In genomic region chr9:112644449-112644965, GRCh38 we compare ENCODE assay signal across 18 cellular contexts.
"Had no signal": no experiment of that assay in that cellular context is flagged by ENCODE, and none has a peak within 500 bp of the region (broad histone marks: within the 10 kb centered on the region; RNA-seq: fewer than 3 reads in every experiment).

No MANE protein-coding gene starts in this region.

- H3K4me1 Mint-ChIP-seq: activated naive CD8-positive, alpha-beta T cell treated with anti-CD3 and anti-CD28 coated beads, Interleukin-2, amount 50 U/mL, for 24 hours; central memory CD8-positive, alpha-beta T cell; nephron; stimulated activated naive B cell treated with anti-CD40 and anti-IgM and Interleukin-4, amounts not matched to agents 10 μg/mL and 1 μg/mL and 100 μg/mL, for 72 hours had no signal

- ATAC-seq: activated naive CD8-positive, alpha-beta T cell treated with anti-CD3 and anti-CD28 coated beads, Interleukin-2, amount 50 U/mL, for 24 hours; stimulated activated naive B cell treated with anti-CD40 and anti-IgM and Interleukin-4, amounts not matched to agents 10 μg/mL and 1 μg/mL and 100 μg/mL, for 72 hours had no signal

- H3K27me3 ChIP-seq: esophagus squamous epithelium, right atrium auricular region, tibial nerve, uterus had no signal

- H3K4me3 ChIP-seq: coronary artery, esophagus squamous epithelium, right atrium auricular region, tibial nerve, uterus had no signal

- DNase-seq: activated CD4-positive, alpha-beta T cell treated with anti-CD3 and anti-CD28 coated beads for 1 hour; activated CD4-positive, alpha-beta T cell treated with anti-CD3 and anti-CD28 coated beads, Interleukin-2, amount 50 U/mL, for 48 hours; activated naive CD4-positive, alpha-beta T cell treated with anti-CD3 and anti-CD28 coated beads for 36 hours; activated naive CD8-positive, alpha-beta T cell treated with anti-CD3 and anti-CD28 coated beads, Interleukin-2, amount 50 U/mL, for 24 hours; esophagus squamous epithelium; foreskin melanocyte; occipital lobe; stimulated activated CD4-positive, alpha-beta T cell treated with anti-CD3 and anti-CD28 coated beads, Interleukin-2, amount 100 ng/mL, for 48 hours; stimulated activated naive B cell treated with anti-CD40 and anti-IgM and Interleukin-4, amounts not matched to agents 10 μg/mL and 1 μg/mL and 100 μg/mL, for 72 hours; substantia nigra; T-helper 9 cell; uterus had no signal

- H3K4me3 Mint-ChIP-seq: activated naive CD4-positive, alpha-beta T cell treated with anti-CD3 and anti-CD28 coated beads for 36 hours; activated naive CD8-positive, alpha-beta T cell treated with anti-CD3 and anti-CD28 coated beads, Interleukin-2, amount 50 U/mL, for 24 hours; central memory CD8-positive, alpha-beta T cell; nephron; stimulated activated naive B cell treated with anti-CD40 and anti-IgM and Interleukin-4, amounts not matched to agents 10 μg/mL and 1 μg/mL and 100 μg/mL, for 72 hours had no signal

- H3K27ac Mint-ChIP-seq: activated naive CD4-positive, alpha-beta T cell treated with anti-CD3 and anti-CD28 coated beads for 36 hours; activated naive CD8-positive, alpha-beta T cell treated with anti-CD3 and anti-CD28 coated beads, Interleukin-2, amount 50 U/mL, for 24 hours; activated T-helper 2 cell treated with anti-CD3 and anti-CD28 coated beads, Interferon-gamma antibody, Interleukin-2, Interleukin-4, amounts not matched to agents 10 μg/mL and 5 μg/mL and 100 μg/mL, durations not matched to agents 14 hours and 24 hours and 36 hours; nephron; stimulated activated naive B cell treated with anti-CD40 and anti-IgM and Interleukin-4, amounts not matched to agents 10 μg/mL and 1 μg/mL and 100 μg/mL, for 72 hours had no signal

- H3K27me3 Mint-ChIP-seq: activated naive CD8-positive, alpha-beta T cell treated with anti-CD3 and anti-CD28 coated beads, Interleukin-2, amount 50 U/mL, for 24 hours; stimulated activated naive B cell treated with anti-CD40 and anti-IgM and Interleukin-4, amounts not matched to agents 10 μg/mL and 1 μg/mL and 100 μg/mL, for 72 hours had no signal

- H3K36me3 ChIP-seq: right atrium auricular region, uterus had no signal
